In the genomic region with DNA sequence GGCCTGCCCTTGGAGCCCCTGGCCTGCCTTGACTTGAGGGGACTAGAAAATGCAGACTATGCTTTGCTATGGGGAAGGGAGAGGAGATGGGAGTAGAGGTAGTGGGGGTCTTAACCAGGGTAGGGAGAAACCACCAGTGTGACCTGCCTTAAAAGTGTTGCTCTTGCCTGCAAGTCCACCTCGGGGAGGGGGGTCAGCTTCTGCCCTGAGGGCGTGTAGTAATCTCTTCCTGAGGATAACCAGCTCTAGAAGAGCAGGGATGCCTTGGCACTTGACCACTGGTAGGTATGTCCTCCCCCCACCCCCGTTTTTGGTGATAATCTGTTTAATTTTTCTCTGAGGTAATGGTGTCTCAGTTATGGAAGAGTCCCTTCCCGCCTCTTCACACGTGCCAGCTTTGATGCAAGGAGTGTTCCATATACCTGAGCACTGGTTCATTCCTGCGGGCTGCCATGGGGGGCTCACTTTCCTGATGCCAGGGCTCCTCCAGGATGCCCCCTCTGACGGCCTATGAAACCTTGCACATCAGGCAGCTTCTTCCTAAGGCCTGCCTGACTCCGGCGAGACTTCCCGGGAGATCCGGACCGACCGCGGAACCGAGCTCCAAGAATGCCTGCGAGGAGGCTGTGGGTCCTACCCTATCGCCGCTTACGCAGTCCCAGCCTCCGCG, we compare ENCODE assay signal across 9 cellular contexts. TPM values are rescaled to one million over a fixed set of nuclear protein-coding genes. Genes with fewer than 3 reads are reported as not detected.
DNase-seq lines count a peak whose midpoint lies in the region; ATAC-seq, FAIRE-seq and TF ChIP-seq lines count a peak whose summit lies in the region.
"Had no signal": no experiment of that assay in that cellular context is flagged by ENCODE, and none has a peak within 500 bp of the region (broad histone marks: within the 10 kb centered on the region; RNA-seq: fewer than 3 reads in every experiment).

No MANE protein-coding gene starts in this region.

- CTCF ChIA-PET in HepG2 (lab: Yijun Ruan, JAX; ENCODE audit: low intra/inter-chr PET ratio, low total read pairs): interaction anchor here (2.1 kb wide), 1 partner anchor 25 kb away, joined by 12 read pairs; no protein-coding TSS in a partner anchor

- no peak overlapping the region for H3K4me2 ChIP-seq in HepG2 (ENCODE audit: low read depth, low read length)

- H3K4me1 Mint-ChIP-seq in activated naive CD8-positive, alpha-beta T cell treated with anti-CD3 and anti-CD28 coated beads, Interleukin-2, amount 10 ng/mL, durations not matched to agents 7 days and 5 days: peaks cover 37% of the 10 kb centered on the region

- peaks cover 5% of the 10 kb centered on the region for H3K36me3 Mint-ChIP-seq in activated naive CD8-positive, alpha-beta T cell treated with anti-CD3 and anti-CD28 coated beads, Interleukin-2, amount 10 ng/mL, durations not matched to agents 7 days and 5 days

- H3K27me3 ChIP-seq in liver (ENCODE audit: control insufficient read depth in 4 of 4, insufficient read depth in 4 of 4, low read length in 3 of 4) (no peaks in the 10 kb centered on the region), HepG2 (ENCODE audit: control insufficient read depth in 1 of 2, insufficient read depth in 2 of 2, low read length in 2 of 2) (no peaks in the 10 kb centered on the region), layer of hippocampus (ENCODE audit: control insufficient read depth, insufficient read depth, low read length) (no peaks in the 10 kb centered on the region), tibial nerve (no peaks in the 10 kb centered on the region)

- peak overlapping the region; percentile 91 for H3K27ac Mint-ChIP-seq in activated naive CD8-positive, alpha-beta T cell treated with anti-CD3 and anti-CD28 coated beads, Interleukin-2, amount 10 ng/mL, durations not matched to agents 7 days and 5 days

- no peak for TF ChIP-seq POLR2A in HepG2 (IDR thresholded peaks at IDR 0.05; ENCODE audit: insufficient read depth in 1 of 2, low read depth in 2 of 2, low read length in 2 of 2)
- no peak for TF ChIP-seq POLR2A in tibial nerve (IDR thresholded peaks at IDR 0.05)
- no peak for TF ChIP-seq POLR2A in GM18505 (IDR thresholded peaks at IDR 0.05; ENCODE audit: borderline replicate concordance, extremely low read depth, insufficient read depth, insufficient read length)

- peak overlapping the region; percentile 62 to 93 (median 87) for H3K4me3 ChIP-seq in liver (ENCODE audit: low read depth in 1 of 3, low read length in 3 of 3)
- no peak overlapping the region for H3K4me3 ChIP-seq in HepG2 (replicated peaks in 1 of 3; ENCODE audit: insufficient read depth in 1 of 3, low read depth in 2 of 3, low read length in 3 of 3)
- peak overlapping the region; percentile 89 to 96 (median 92) for H3K4me3 ChIP-seq in tibial nerve

- FAIRE-seq in HepG2 (lab: Jason Lieb, UNC): no peak
- FAIRE-seq: islet of Langerhans had no signal

- H3K27ac ChIP-seq in liver (ENCODE audit: low read depth in 1 of 2, low read length in 2 of 2) (peak overlapping the region; percentile 70 to 79), HepG2 (ENCODE audit: extremely low read length, insufficient read depth, low read length) (no peak overlapping the region), layer of hippocampus (ENCODE audit: low read depth, low read length) (peak overlapping the region; percentile 98), tibial nerve (peak overlapping the region; percentile 86 to 98 (median 94))

- H3K27me3 Mint-ChIP-seq in activated naive CD8-positive, alpha-beta T cell treated with anti-CD3 and anti-CD28 coated beads, Interleukin-2, amount 10 ng/mL, durations not matched to agents 7 days and 5 days: no peaks in the 10 kb centered on the region

- no peak overlapping the region for H2AFZ ChIP-seq in HepG2 (ENCODE audit: low read length)

- peaks cover 3 to 22% (median 15%) of the 10 kb centered on the region in 4 donors for H3K4me1 ChIP-seq in liver (ENCODE audit: control insufficient read depth in 4 of 4, insufficient read depth in 4 of 4, low read length in 3 of 4)
- no peaks in the 10 kb centered on the region for H3K4me1 ChIP-seq in HepG2 (ENCODE audit: insufficient read depth, low read length)
- H3K4me1 ChIP-seq in tibial nerve: peaks cover 4 to 38% (median 18%) of the 10 kb centered on the region in 4 donors

- DNase-seq in HepG2 (ENCODE audit: low spot score) (no peak), tibial nerve (ENCODE audit: low spot score in 2 of 2) (no peak), DMS 273 treated with DMSO at 0.1 percent for 48 hours (lab: John Stamatoyannopoulos, UW) (no peak), SW 1271 (lab: John Stamatoyannopoulos, UW) (no peak)
- no peak for DNase-seq in activated naive CD8-positive, alpha-beta T cell treated with anti-CD3 and anti-CD28 coated beads, Interleukin-2, amount 10 ng/mL, durations not matched to agents 7 days and 5 days

- intact Hi-C loops in HepG2 (cut with micrococcal nuclease; ENCODE audit: unreplicated experiment): loop anchor here (5.0 kb wide), 1 partner anchor 168 kb away; no protein-coding TSS in a partner anchor

- no peaks in the 10 kb centered on the region for H4K20me1 ChIP-seq in HepG2 (ENCODE audit: insufficient read depth, low read length)

- no peaks in the 10 kb centered on the region for H3K9me3 Mint-ChIP-seq in activated naive CD8-positive, alpha-beta T cell treated with anti-CD3 and anti-CD28 coated beads, Interleukin-2, amount 10 ng/mL, durations not matched to agents 7 days and 5 days

- no peak overlapping the region for H3K9ac ChIP-seq in liver (ENCODE audit: low read depth in 1 of 2, low read length in 2 of 2)
- no peak overlapping the region for H3K9ac ChIP-seq in HepG2 (ENCODE audit: insufficient read depth, low read depth, low read length)

- ATAC-seq in HepG2: no peak
- ATAC-seq in activated naive CD8-positive, alpha-beta T cell treated with anti-CD3 and anti-CD28 coated beads, Interleukin-2, amount 10 ng/mL, durations not matched to agents 7 days and 5 days (ENCODE audit: low read depth): no peak
- ATAC-seq in GM18505 (IDR thresholded peaks at IDR 0.05; ENCODE audit: unreplicated experiment): no peak

- H3K9me3 ChIP-seq in liver (ENCODE audit: control insufficient read depth in 4 of 4, low read length in 3 of 4): no peaks in the 10 kb centered on the region
- H3K9me3 ChIP-seq in HepG2 (ENCODE audit: low read length): no peaks in the 10 kb centered on the region
- H3K9me3 ChIP-seq in tibial nerve: no peaks in the 10 kb centered on the region

- TF ChIP-seq EP300 in HepG2 (IDR thresholded peaks at IDR 0.05; ENCODE audit: low read depth in 2 of 2, low read length in 2 of 2): no peak
- no peak for TF ChIP-seq EP300 in HepG2 (CRISPR knock-in tag; IDR thresholded peaks at IDR 0.05; ENCODE audit: borderline replicate concordance)
- no peak for TF ChIP-seq EP300 in tibial nerve (IDR thresholded peaks at IDR 0.05)

- TF ChIP-seq CTCF in liver (IDR thresholded peaks at IDR 0.05; ENCODE audit: low read depth, low read length, missing input control) (no peak), HepG2 (CRISPR knock-in tag; IDR thresholded peaks at IDR 0.05) (no peak), tibial nerve (IDR thresholded peaks at IDR 0.05) (no peak)

- in situ Hi-C loops in HepG2 (cut with HindIII; ENCODE audit: extremely low pct_ligation_motif_present, low pct_unique_long_range_greater_than_20kb): no loop called here

- peak overlapping the region; percentile 88 for H3K4me3 Mint-ChIP-seq in activated naive CD8-positive, alpha-beta T cell treated with anti-CD3 and anti-CD28 coated beads, Interleukin-2, amount 10 ng/mL, durations not matched to agents 7 days and 5 days

- H3K36me3 ChIP-seq in liver (ENCODE audit: control insufficient read depth in 4 of 4, insufficient read depth in 3 of 4, low read depth in 1 of 4, low read length in 3 of 4) (peaks cover 0 to 16% (median 9%) of the 10 kb centered on the region in 4 donors), HepG2 (replicated peaks in 1 of 2; ENCODE audit: control insufficient read depth in 1 of 2, insufficient read depth in 2 of 2, low read length in 2 of 2) (peaks cover 3 to 7% of the 10 kb centered on the region in 2 experiments; a peak in 3 of 5 replicates), tibial nerve (peaks cover 0 to 29% (median 0%) of the 10 kb centered on the region in 3 donors)

- TF ChIP-seq RAD21 in liver (IDR thresholded peaks at IDR 0.05) (no peak), HepG2 (CRISPR knock-in tag; IDR thresholded peaks at IDR 0.05) (no peak)

- H3K79me2 ChIP-seq in HepG2 (ENCODE audit: insufficient read depth, low read length): no peaks in the 10 kb centered on the region

- no TSS peak for BruUV-seq in HepG2 (replicated peaks; lab: Mats Ljungman, UMichigan)

- 16% methylated on average over 21 of the region's 21 CpGs for WGBS in liver
- WGBS in HepG2 (ENCODE audit: low lambda C conversion rate): 84% methylated on average over 17 of the region's 21 CpGs
- 2 to 9% methylated on average over 5 to 17 of the region's 21 CpGs for WGBS in tibial nerve, 2 donors

- POLR2A ChIA-PET in HepG2 (lab: Yijun Ruan, JAX): no interaction called here
- POLR2A ChIA-PET in activated naive CD8-positive, alpha-beta T cell treated with anti-CD3 and anti-CD28 coated beads, Interleukin-2, amount 10 ng/mL, durations not matched to agents 7 days and 5 days (lab: Charles Lee): interaction anchor here (0.5 to 5.9 kb wide), 12 partner anchors 12 to 351 kb away, joined by 3 to 129 read pairs (median 8); partner anchors contain the start of genes ARIH2, DALRD3, IMPDH2 and NDUFAF3

RNA-seq across cellular contexts. Expression of gene P4HTM, which starts 0.8 kb away (rescaled TPM):
- 10 to 100 TPM in 1 of 2 donors, 1 to 10 TPM in 1; 10.0 to 12.8 TPM for total RNA-seq in liver
- 10 to 100 TPM; 11.0 to 16.2 TPM for polyA plus RNA-seq in liver
- total RNA-seq in HepG2 (2016; rRNA removed; fragmentation: Illumina TruSeq; extraction: Trizol): not detected in 2 replicates
- not detected in 2 replicates for total RNA-seq in HepG2 (2016; cell fraction: cytosol; rRNA removed; fragmentation: Illumina TruSeq; extraction: Trizol; ENCODE audit: low read depth)
- 0.09 TPM in 1 of 2 replicates, not detected in the other for total RNA-seq in HepG2 (2016; cell fraction: insoluble cytoplasmic fraction; rRNA removed; fragmentation: Illumina TruSeq; extraction: Trizol)
- total RNA-seq in HepG2 (2016; cell fraction: membrane; rRNA removed; fragmentation: Illumina TruSeq; extraction: Trizol): not detected in 2 replicates
- total RNA-seq in HepG2 (2016; cell fraction: nucleus; rRNA removed; fragmentation: Illumina TruSeq; extraction: Trizol): 0.09 TPM in 1 of 2 replicates, not detected in the other
- 0.01 TPM in 1 of 2 replicates, not detected in the other for polyA plus RNA-seq in HepG2 (2011; rRNA removed)
- polyA plus RNA-seq in HepG2 (2011; cell fraction: cytosol; rRNA removed): 0.07 TPM in 1 of 2 replicates, not detected in the other
- 0.29 and 0.38 TPM in 2 replicates for polyA plus RNA-seq in HepG2 (2011; cell fraction: nucleus; rRNA removed)
- polyA plus RNA-seq in HepG2 (2012): 0.16 TPM in 1 of 2 replicates, not detected in the other
- not detected in 2 replicates for polyA plus RNA-seq in HepG2 (2016; cell fraction: cytosol; fragmentation: Illumina TruSeq; extraction: Trizol; ENCODE audit: low read depth)
- polyA plus RNA-seq in HepG2 (2016; cell fraction: insoluble cytoplasmic fraction; fragmentation: Illumina TruSeq; extraction: Trizol; ENCODE audit: low read depth): not detected in 2 replicates
- not detected in 2 replicates for polyA plus RNA-seq in HepG2 (2016; cell fraction: membrane; fragmentation: Illumina TruSeq; extraction: Trizol; ENCODE audit: low read depth)
- polyA plus RNA-seq in HepG2 (2016; cell fraction: nucleus; fragmentation: Illumina TruSeq; extraction: Trizol; ENCODE audit: insufficient read depth, low read depth): not detected in 2 replicates
- polyA minus RNA-seq in HepG2 (2011; rRNA and poly(A)+ RNA removed; ENCODE audit: low replicate concordance): 0.24 and 77.8 TPM in 2 replicates
- polyA minus RNA-seq in HepG2 (2011; cell fraction: cytosol; rRNA and poly(A)+ RNA removed): 2.1 and 2.3 TPM in 2 replicates
- 1.5 and 2.2 TPM in 2 replicates for polyA minus RNA-seq in HepG2 (2011; cell fraction: nucleus; rRNA and poly(A)+ RNA removed)
- total RNA-seq in activated naive CD8-positive, alpha-beta T cell treated with anti-CD3 and anti-CD28 coated beads, Interleukin-2, amount 10 ng/mL, durations not matched to agents 7 days and 5 days: 10 to 100 TPM; 57.4 to 57.7 TPM
- total RNA-seq in tibial nerve: 10 to 100 TPM; 76.4 to 99.0 (median 88.8) TPM

RNA-seq across cellular contexts. Expression of gene WDR6, which starts 17.9 kb away (rescaled TPM):
- total RNA-seq in liver: 10 to 100 TPM; 43.9 to 50.9 TPM
- polyA plus RNA-seq in liver: 10 to 100 TPM; 29.4 to 50.1 TPM
- 71.2 and 73.4 TPM in 2 replicates for total RNA-seq in HepG2 (2016; rRNA removed; fragmentation: Illumina TruSeq; extraction: Trizol)
- total RNA-seq in HepG2 (2016; cell fraction: cytosol; rRNA removed; fragmentation: Illumina TruSeq; extraction: Trizol; ENCODE audit: low read depth): 3.5 and 5.3 TPM in 2 replicates
- total RNA-seq in HepG2 (2016; cell fraction: insoluble cytoplasmic fraction; rRNA removed; fragmentation: Illumina TruSeq; extraction: Trizol): 62.0 and 83.0 TPM in 2 replicates
- 11.9 and 16.0 TPM in 2 replicates for total RNA-seq in HepG2 (2016; cell fraction: membrane; rRNA removed; fragmentation: Illumina TruSeq; extraction: Trizol)
- 75.4 and 75.5 TPM in 2 replicates for total RNA-seq in HepG2 (2016; cell fraction: nucleus; rRNA removed; fragmentation: Illumina TruSeq; extraction: Trizol)
- polyA plus RNA-seq in HepG2 (2011; rRNA removed): 139 and 187 TPM in 2 replicates
- polyA plus RNA-seq in HepG2 (2011; cell fraction: cytosol; rRNA removed): 54.1 and 69.9 TPM in 2 replicates
- polyA plus RNA-seq in HepG2 (2011; cell fraction: nucleus; rRNA removed): 948 and 1,074 TPM in 2 replicates
- 82.4 and 107 TPM in 2 replicates for polyA plus RNA-seq in HepG2 (2012)
- polyA plus RNA-seq in HepG2 (2016; cell fraction: cytosol; fragmentation: Illumina TruSeq; extraction: Trizol; ENCODE audit: low read depth): 3.7 and 3.8 TPM in 2 replicates
- polyA plus RNA-seq in HepG2 (2016; cell fraction: insoluble cytoplasmic fraction; fragmentation: Illumina TruSeq; extraction: Trizol; ENCODE audit: low read depth): 65.3 and 72.1 TPM in 2 replicates
- polyA plus RNA-seq in HepG2 (2016; cell fraction: membrane; fragmentation: Illumina TruSeq; extraction: Trizol; ENCODE audit: low read depth): 8.5 and 9.3 TPM in 2 replicates
- 267 and 275 TPM in 2 replicates for polyA plus RNA-seq in HepG2 (2016; cell fraction: nucleus; fragmentation: Illumina TruSeq; extraction: Trizol; ENCODE audit: insufficient read depth, low read depth)
- polyA minus RNA-seq in HepG2 (2011; rRNA and poly(A)+ RNA removed; ENCODE audit: low replicate concordance): 181 and 224 TPM in 2 replicates
- polyA minus RNA-seq in HepG2 (2011; cell fraction: cytosol; rRNA and poly(A)+ RNA removed): 39.8 and 50.4 TPM in 2 replicates
- 60.6 and 69.1 TPM in 2 replicates for polyA minus RNA-seq in HepG2 (2011; cell fraction: nucleus; rRNA and poly(A)+ RNA removed)
- 100 to 1,000 TPM; 185 to 207 TPM for total RNA-seq in activated naive CD8-positive, alpha-beta T cell treated with anti-CD3 and anti-CD28 coated beads, Interleukin-2, amount 10 ng/mL, durations not matched to agents 7 days and 5 days
- total RNA-seq in tibial nerve: 100 to 1,000 TPM in 3 of 4 donors, 10 to 100 TPM in 1; 95.3 to 138 (median 117) TPM

RNA-seq across cellular contexts. Expression of gene DALRD3, which starts 29.1 kb away (rescaled TPM):
- 10 to 100 TPM in 1 of 2 donors, 1 to 10 TPM in 1; 7.9 to 10.6 TPM for total RNA-seq in liver
- 1 to 10 TPM; 8.6 to 9.9 TPM for polyA plus RNA-seq in liver
- total RNA-seq in HepG2 (2016; rRNA removed; fragmentation: Illumina TruSeq; extraction: Trizol): 18.3 and 19.9 TPM in 2 replicates
- 8.0 and 9.1 TPM in 2 replicates for total RNA-seq in HepG2 (2016; cell fraction: cytosol; rRNA removed; fragmentation: Illumina TruSeq; extraction: Trizol; ENCODE audit: low read depth)
- 17.2 and 17.7 TPM in 2 replicates for total RNA-seq in HepG2 (2016; cell fraction: insoluble cytoplasmic fraction; rRNA removed; fragmentation: Illumina TruSeq; extraction: Trizol)
- total RNA-seq in HepG2 (2016; cell fraction: membrane; rRNA removed; fragmentation: Illumina TruSeq; extraction: Trizol): 13.3 and 16.1 TPM in 2 replicates
- total RNA-seq in HepG2 (2016; cell fraction: nucleus; rRNA removed; fragmentation: Illumina TruSeq; extraction: Trizol): 12.3 and 12.5 TPM in 2 replicates
- polyA plus RNA-seq in HepG2 (2011; rRNA removed): 31.7 and 36.5 TPM in 2 replicates
- 28.5 and 42.5 TPM in 2 replicates for polyA plus RNA-seq in HepG2 (2011; cell fraction: cytosol; rRNA removed)
- polyA plus RNA-seq in HepG2 (2011; cell fraction: nucleus; rRNA removed): 69.2 and 85.2 TPM in 2 replicates
- polyA plus RNA-seq in HepG2 (2012): 10.7 and 12.1 TPM in 2 replicates
- polyA plus RNA-seq in HepG2 (2016; cell fraction: cytosol; fragmentation: Illumina TruSeq; extraction: Trizol; ENCODE audit: low read depth): 6.0 and 7.7 TPM in 2 replicates
- 16.3 and 17.2 TPM in 2 replicates for polyA plus RNA-seq in HepG2 (2016; cell fraction: insoluble cytoplasmic fraction; fragmentation: Illumina TruSeq; extraction: Trizol; ENCODE audit: low read depth)
- 10.6 and 11.7 TPM in 2 replicates for polyA plus RNA-seq in HepG2 (2016; cell fraction: membrane; fragmentation: Illumina TruSeq; extraction: Trizol; ENCODE audit: low read depth)
- 23.7 and 24.6 TPM in 2 replicates for polyA plus RNA-seq in HepG2 (2016; cell fraction: nucleus; fragmentation: Illumina TruSeq; extraction: Trizol; ENCODE audit: insufficient read depth, low read depth)
- 62.8 and 69.7 TPM in 2 replicates for polyA minus RNA-seq in HepG2 (2011; rRNA and poly(A)+ RNA removed; ENCODE audit: low replicate concordance)
- 9.5 and 20.9 TPM in 2 replicates for polyA minus RNA-seq in HepG2 (2011; cell fraction: cytosol; rRNA and poly(A)+ RNA removed)
- 11.2 and 17.4 TPM in 2 replicates for polyA minus RNA-seq in HepG2 (2011; cell fraction: nucleus; rRNA and poly(A)+ RNA removed)
- 10 to 100 TPM; 27.9 to 29.9 TPM for total RNA-seq in activated naive CD8-positive, alpha-beta T cell treated with anti-CD3 and anti-CD28 coated beads, Interleukin-2, amount 10 ng/mL, durations not matched to agents 7 days and 5 days
- 10 to 100 TPM; 35.7 to 48.6 (median 43.8) TPM for total RNA-seq in tibial nerve

RNA-seq across cellular contexts. Expression of gene NDUFAF3, which starts 32.7 kb away (rescaled TPM):
- total RNA-seq in liver (10 to 100 TPM; 28.6 to 75.6 TPM), HepG2 (2016; rRNA removed; fragmentation: Illumina TruSeq; extraction: Trizol) (50.0 and 51.9 TPM in 2 replicates), tibial nerve (100 to 1,000 TPM; 116 to 122 (median 118) TPM)
- polyA plus RNA-seq in liver (100 to 1,000 TPM in 1 of 2 donors, 10 to 100 TPM in 1; 68.4 to 107 TPM), HepG2 (2011; rRNA removed) (39.0 and 42.0 TPM in 2 replicates)
- 26.9 and 32.9 TPM in 2 replicates for total RNA-seq in HepG2 (2016; cell fraction: cytosol; rRNA removed; fragmentation: Illumina TruSeq; extraction: Trizol; ENCODE audit: low read depth)
- 52.3 and 61.1 TPM in 2 replicates for total RNA-seq in HepG2 (2016; cell fraction: insoluble cytoplasmic fraction; rRNA removed; fragmentation: Illumina TruSeq; extraction: Trizol)
- 26.1 and 38.8 TPM in 2 replicates for total RNA-seq in HepG2 (2016; cell fraction: membrane; rRNA removed; fragmentation: Illumina TruSeq; extraction: Trizol)
- total RNA-seq in HepG2 (2016; cell fraction: nucleus; rRNA removed; fragmentation: Illumina TruSeq; extraction: Trizol): 24.4 and 30.9 TPM in 2 replicates
- polyA plus RNA-seq in HepG2 (2011; cell fraction: cytosol; rRNA removed): 32.1 and 56.3 TPM in 2 replicates
- polyA plus RNA-seq in HepG2 (2011; cell fraction: nucleus; rRNA removed): 29.5 and 32.3 TPM in 2 replicates
- 31.0 and 39.6 TPM in 2 replicates for polyA plus RNA-seq in HepG2 (2012)
- 31.0 and 36.1 TPM in 2 replicates for polyA plus RNA-seq in HepG2 (2016; cell fraction: cytosol; fragmentation: Illumina TruSeq; extraction: Trizol; ENCODE audit: low read depth)
- 63.6 and 69.8 TPM in 2 replicates for polyA plus RNA-seq in HepG2 (2016; cell fraction: insoluble cytoplasmic fraction; fragmentation: Illumina TruSeq; extraction: Trizol; ENCODE audit: low read depth)
- polyA plus RNA-seq in HepG2 (2016; cell fraction: membrane; fragmentation: Illumina TruSeq; extraction: Trizol; ENCODE audit: low read depth): 28.9 and 36.0 TPM in 2 replicates
- polyA plus RNA-seq in HepG2 (2016; cell fraction: nucleus; fragmentation: Illumina TruSeq; extraction: Trizol; ENCODE audit: insufficient read depth, low read depth): 39.0 and 43.6 TPM in 2 replicates
- 70.8 and 119 TPM in 2 replicates for polyA minus RNA-seq in HepG2 (2011; rRNA and poly(A)+ RNA removed; ENCODE audit: low replicate concordance)
- polyA minus RNA-seq in HepG2 (2011; cell fraction: cytosol; rRNA and poly(A)+ RNA removed): 23.8 and 35.3 TPM in 2 replicates
- polyA minus RNA-seq in HepG2 (2011; cell fraction: nucleus; rRNA and poly(A)+ RNA removed): 27.4 and 27.9 TPM in 2 replicates
- 10 to 100 TPM; 78.9 to 82.4 TPM for total RNA-seq in activated naive CD8-positive, alpha-beta T cell treated with anti-CD3 and anti-CD28 coated beads, Interleukin-2, amount 10 ng/mL, durations not matched to agents 7 days and 5 days

RNA-seq across cellular contexts. Expression of gene IMPDH2, which starts 39.9 kb away (rescaled TPM):
- total RNA-seq in liver (100 to 1,000 TPM in 1 of 2 donors, 10 to 100 TPM in 1; 33.6 to 182 TPM), HepG2 (2016; rRNA removed; fragmentation: Illumina TruSeq; extraction: Trizol) (260 and 344 TPM in 2 replicates), tibial nerve (100 to 1,000 TPM; 108 to 156 (median 128) TPM)
- polyA plus RNA-seq in liver (10 to 100 TPM; 20.9 to 45.8 TPM), HepG2 (2011; rRNA removed) (248 and 252 TPM in 2 replicates)
- 94.1 and 106 TPM in 2 replicates for total RNA-seq in HepG2 (2016; cell fraction: cytosol; rRNA removed; fragmentation: Illumina TruSeq; extraction: Trizol; ENCODE audit: low read depth)
- 263 and 346 TPM in 2 replicates for total RNA-seq in HepG2 (2016; cell fraction: insoluble cytoplasmic fraction; rRNA removed; fragmentation: Illumina TruSeq; extraction: Trizol)
- 186 and 193 TPM in 2 replicates for total RNA-seq in HepG2 (2016; cell fraction: membrane; rRNA removed; fragmentation: Illumina TruSeq; extraction: Trizol)
- 117 and 127 TPM in 2 replicates for total RNA-seq in HepG2 (2016; cell fraction: nucleus; rRNA removed; fragmentation: Illumina TruSeq; extraction: Trizol)
- polyA plus RNA-seq in HepG2 (2011; cell fraction: cytosol; rRNA removed): 227 and 254 TPM in 2 replicates
- polyA plus RNA-seq in HepG2 (2011; cell fraction: nucleus; rRNA removed): 167 and 184 TPM in 2 replicates
- 171 and 213 TPM in 2 replicates for polyA plus RNA-seq in HepG2 (2012)
- polyA plus RNA-seq in HepG2 (2016; cell fraction: cytosol; fragmentation: Illumina TruSeq; extraction: Trizol; ENCODE audit: low read depth): 80.1 and 88.8 TPM in 2 replicates
- 319 and 340 TPM in 2 replicates for polyA plus RNA-seq in HepG2 (2016; cell fraction: insoluble cytoplasmic fraction; fragmentation: Illumina TruSeq; extraction: Trizol; ENCODE audit: low read depth)
- polyA plus RNA-seq in HepG2 (2016; cell fraction: membrane; fragmentation: Illumina TruSeq; extraction: Trizol; ENCODE audit: low read depth): 142 and 165 TPM in 2 replicates
- polyA plus RNA-seq in HepG2 (2016; cell fraction: nucleus; fragmentation: Illumina TruSeq; extraction: Trizol; ENCODE audit: insufficient read depth, low read depth): 169 and 178 TPM in 2 replicates
- polyA minus RNA-seq in HepG2 (2011; rRNA and poly(A)+ RNA removed; ENCODE audit: low replicate concordance): 431 and 698 TPM in 2 replicates
- polyA minus RNA-seq in HepG2 (2011; cell fraction: cytosol; rRNA and poly(A)+ RNA removed): 171 and 193 TPM in 2 replicates
- polyA minus RNA-seq in HepG2 (2011; cell fraction: nucleus; rRNA and poly(A)+ RNA removed): 84.5 and 109 TPM in 2 replicates
- total RNA-seq in activated naive CD8-positive, alpha-beta T cell treated with anti-CD3 and anti-CD28 coated beads, Interleukin-2, amount 10 ng/mL, durations not matched to agents 7 days and 5 days: 100 to 1,000 TPM; 145 to 146 TPM

Comparison
In these comparisons a context has a peak if more than half of its experiments do, and no peak if none do; other contexts are left out.
1. H3K4me3 ChIP-seq: peak in liver (3 of 3) and tibial nerve (4 of 4); none in HepG2 (0 of 3).
2. RNA of gene P4HTM, which starts 0.8 kb away (total RNA-seq): 76.4 to 99.0 TPM in tibial nerve, 57.4 to 57.7 TPM in activated naive CD8-positive, alpha-beta T cell treated with anti-CD3 and anti-CD28 coated beads, Interleukin-2, amount 10 ng/mL, durations not matched to agents 7 days and 5 days and 10.0 to 12.8 TPM in liver; 0.09 TPM in HepG2; every median in the first group is over 4 times any median in the second.